Comparison of ENCODE assay signal across 16 cellular contexts in the genomic region with DNA sequence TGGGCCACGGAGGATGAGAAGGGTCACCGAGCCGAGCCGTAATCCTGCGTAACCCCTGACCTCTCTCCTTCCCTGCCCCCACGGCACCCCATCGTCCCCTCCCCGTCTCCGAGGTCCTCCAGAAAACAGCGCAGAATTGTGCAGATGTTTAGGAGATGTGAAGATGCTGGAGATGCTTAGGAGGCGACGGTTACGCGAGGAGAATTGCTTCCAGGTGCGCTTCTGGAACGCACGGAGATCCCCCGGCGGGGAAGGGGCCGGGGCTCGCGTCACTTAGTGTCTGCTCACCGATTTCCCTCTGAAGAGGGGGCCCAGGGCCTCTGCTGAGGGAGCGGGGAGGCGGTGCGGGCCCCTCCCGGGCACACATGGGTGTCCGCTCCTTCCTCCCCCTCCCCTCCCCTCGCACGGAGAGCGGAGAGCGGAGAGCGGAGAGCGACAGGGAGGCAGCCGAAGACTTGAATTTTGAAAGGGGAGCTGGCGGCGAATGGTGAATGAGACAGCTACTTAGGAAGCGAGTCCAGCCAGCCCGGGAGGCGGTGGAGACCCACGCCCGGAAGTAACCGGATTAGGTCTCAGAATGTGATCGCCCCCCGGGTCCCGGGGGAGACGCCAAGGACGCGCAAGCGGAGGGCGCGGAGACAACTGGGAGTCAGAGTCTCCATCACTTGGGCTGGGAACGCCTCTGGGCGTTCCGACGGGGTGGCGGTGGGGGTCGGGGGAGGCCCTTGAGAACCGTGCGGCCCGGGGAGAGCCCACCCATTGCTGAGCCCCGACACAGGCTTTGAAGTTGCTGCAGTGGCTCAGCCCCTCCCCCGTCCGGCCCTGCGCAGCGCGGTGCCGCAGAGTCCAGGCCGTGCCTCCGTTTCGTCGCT. TPM values are rescaled to one million over a fixed set of nuclear protein-coding genes. Genes with fewer than 3 reads are reported as not detected.
DNase-seq lines count a peak whose midpoint lies in the region; ATAC-seq and TF ChIP-seq lines count a peak whose summit lies in the region.
"Had no signal": no experiment of that assay in that cellular context is flagged by ENCODE, and none has a peak within 500 bp of the region (broad histone marks: within the 10 kb centered on the region; RNA-seq: fewer than 3 reads in every experiment).

No MANE protein-coding gene starts in this region.

- no peak overlapping the region for H3K27ac ChIP-seq in Panc1 (ENCODE audit: low read length)
- H3K27ac ChIP-seq: BLaER1 treated with 17β-estradiol and CSF1 and Interleukin-3, amounts not matched to agents 10 nM and 100 nM had no signal

- in situ Hi-C loops in GM13977 (cut with MboI; ENCODE audit: low pct_unique_long_range_greater_than_20kb, low sequenced_read_pairs, unreplicated experiment) = no loop called here
- in situ Hi-C loops in Panc1 (cut with HindIII; ENCODE audit: low pct_unique_long_range_greater_than_20kb, low sequenced_read_pairs) = no loop called here

- H3K36me3 ChIP-seq in Panc1 (ENCODE audit: control insufficient read depth, insufficient read depth, low read length) = no peaks in the 10 kb centered on the region
- H3K36me3 ChIP-seq: BLaER1 treated with 17β-estradiol and CSF1 and Interleukin-3, amounts not matched to agents 10 nM and 100 nM had no signal

- DNase-seq in GM13977 (ENCODE audit: low spot score) = peak; percentile 31
- DNase-seq in Panc1 (ENCODE audit: low read depth, low spot score) = no peak
- DNase-seq in posterior vena cava (ENCODE audit: low spot score) = peak; percentile 66
- no peak for DNase-seq in NCI-H345 (lab: John Stamatoyannopoulos, UW)
- no peak for DNase-seq in HUDEP-2 (lab: John Stamatoyannopoulos, UW; ENCODE audit: unreplicated experiment in 76 of 76)
- DNase-seq: activated naive CD4-positive, alpha-beta T cell treated with anti-CD3 and anti-CD28 coated beads, Interleukin-2, amount 10 ng/mL, durations not matched to agents 7 days and 5 days; Karpas-422; mammary epithelial cell; NCI-H1417 treated with DMSO at 0.1 percent for 48 hours; NCI-H524 treated with DMSO at 0.1 percent for 48 hours; nucleus accumbens; SW 1271 had no signal

- H3K9me3 ChIP-seq in Panc1 (ENCODE audit: control insufficient read depth, insufficient read depth, low read depth, low read length) = no peaks in the 10 kb centered on the region

- H3K27me3 ChIP-seq in Panc1 (ENCODE audit: control insufficient read depth, insufficient read depth, low read length) = peaks cover 36% of the 10 kb centered on the region

- POLR2A ChIA-PET in Panc1 (lab: Charles Lee) = no interaction called here

- CTCF ChIA-PET in Panc1 (lab: Charles Lee) = no interaction called here

- no peak for ATAC-seq in Panc1
- ATAC-seq in GM18873 (IDR thresholded peaks at IDR 0.05; ENCODE audit: low FRiP score, unreplicated experiment) = no peak
- ATAC-seq: HCT116 had no signal

- peaks cover 6% of the 10 kb centered on the region; the same call in 1 of the 2 replicates for H3K4me1 ChIP-seq in Panc1 (ENCODE audit: control insufficient read depth, insufficient read depth, low read length)
- H3K4me1 ChIP-seq: BLaER1 treated with 17β-estradiol and CSF1 and Interleukin-3, amounts not matched to agents 10 nM and 100 nM had no signal

- peak overlapping the region; percentile 7 to 14; a peak in 3 of 4 replicates for H3K4me3 ChIP-seq in Panc1 (ENCODE audit: low read depth in 2 of 2, low read length in 2 of 2)
- H3K4me3 ChIP-seq in iPS-11a (ENCODE audit: low read depth, low read length) = peak overlapping the region; percentile 17

- no TSS peak for BruUV-seq in Panc1 (replicated peaks; lab: Mats Ljungman, UMichigan)

- no peak for TF ChIP-seq CTCF in GM13977 (IDR thresholded peaks at IDR 0.05; ENCODE audit: extremely low read depth, insufficient read depth, missing control alignments)
- no peak for TF ChIP-seq CTCF in Panc1 (IDR thresholded peaks at IDR 0.05)

- intact Hi-C loops in Panc1 (cut with micrococcal nuclease; ENCODE audit: unreplicated experiment) (no loop called here), posterior vena cava (cut with DNase I) (no loop called here)

RNA-seq across cellular contexts. Expression of gene EN2, which starts 8.7 kb away (rescaled TPM):
- total RNA-seq in Panc1 (2021; ENCODE audit: unreplicated experiment) = 1.5 TPM
- polyA plus RNA-seq in Panc1 (2012; ENCODE audit: insufficient read length) = 1.4 TPM
- under 1 TPM; 0.14 to 0.19 TPM for total RNA-seq in posterior vena cava
- polyA plus RNA-seq: mammary epithelial cell had no signal

Comparison
In these comparisons a context has a peak if more than half of its experiments do, and no peak if none do; other contexts are left out.
1. DNase-seq: peak in GM13977 (single experiment) and posterior vena cava (single experiment); none in Panc1 (single experiment), NCI-H345 (single experiment) and HUDEP-2 (0 of 76).